In the genomic region with DNA sequence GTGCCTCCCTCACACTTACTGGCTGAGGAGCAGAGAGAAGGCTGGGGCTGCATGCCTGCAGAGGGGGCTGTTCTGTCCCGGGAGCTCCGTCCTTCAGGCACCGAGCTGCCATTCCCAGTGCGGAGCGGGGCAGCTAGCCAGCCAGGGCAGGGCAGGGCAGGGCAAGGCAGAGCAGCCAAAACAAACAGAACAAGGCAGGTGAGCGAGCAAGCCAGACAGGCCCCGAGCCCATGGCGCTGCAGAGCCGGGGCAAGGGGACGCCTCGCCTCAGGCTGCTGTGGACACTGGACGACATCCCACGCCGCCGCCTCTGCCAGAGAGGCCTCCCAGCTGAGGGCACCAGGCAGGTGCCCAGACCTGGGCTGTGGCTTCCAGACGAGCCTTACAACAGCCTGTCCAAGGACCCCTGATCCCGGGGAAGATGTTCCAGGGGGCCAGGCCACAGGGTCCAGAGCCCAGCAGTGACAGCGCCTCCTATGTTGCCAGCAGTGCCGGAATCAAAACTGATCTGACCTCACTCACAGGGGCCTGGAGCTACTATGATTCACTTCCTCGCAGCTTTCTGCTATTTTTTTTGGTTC, we compare ENCODE assay signal across 12 cellular contexts. TPM values are rescaled to one million over a fixed set of nuclear protein-coding genes. Genes with fewer than 3 reads are reported as not detected.
A peak's percentile ranks its signal among the peaks of the same experiment; 100 is the strongest.
DNase-seq lines count a peak whose midpoint lies in the region; ATAC-seq and TF ChIP-seq lines count a peak whose summit lies in the region.
"Had no signal": no experiment of that assay in that cellular context is flagged by ENCODE, and none has a peak within 500 bp of the region (broad histone marks: within the 10 kb centered on the region; RNA-seq: fewer than 3 reads in every experiment).

No MANE protein-coding gene starts in this region.

- H3K9ac ChIP-seq in DND-41 (ENCODE audit: low read depth, low read length) = no peak overlapping the region

- no peak overlapping the region for H3K27ac ChIP-seq in DND-41 (ENCODE audit: low read length)

- H3K27me3 Mint-ChIP-seq in activated T-helper 17 cell treated with anti-CD3 and anti-CD28 coated beads, Interleukin-2, amount 50 U/mL, for 72 hours = no peaks in the 10 kb centered on the region
- peaks cover 3% of the 10 kb centered on the region for H3K27me3 Mint-ChIP-seq in glutamatergic neuron (ENCODE audit: unreplicated experiment)

- DNase-seq in DND-41 (no peak), glutamatergic neuron (peak; percentile 55), omental fat pad (ENCODE audit: low spot score) (no peak), putamen (ENCODE audit: low spot score) (no peak), AML-193 (lab: John Stamatoyannopoulos, UW) (no peak)
- DNase-seq in stimulated activated CD4-positive, alpha-beta T cell treated with anti-CD3 and anti-CD28 coated beads, Interleukin-4, amount 100 ng/mL, for 1 hour = no peak
- no peak for DNase-seq in effector CD4-positive, alpha-beta T cell
- DNase-seq: activated CD8-positive, alpha-beta memory T cell treated with anti-CD3 and anti-CD28 coated beads, Interleukin-2, amount 50 U/mL, for 48 hours; effector memory CD4-positive, alpha-beta T cell; NCI-H2227 treated with DMSO at 0.1 percent for 48 hours had no signal

- no peaks in the 10 kb centered on the region for H3K9me3 ChIP-seq in DND-41 (ENCODE audit: insufficient read depth, low read length, severe bottlenecking)

- no peaks in the 10 kb centered on the region for H3K4me1 ChIP-seq in DND-41 (ENCODE audit: insufficient read depth, low read length)

- ATAC-seq in DND-41 (ENCODE audit: insufficient read depth, low read depth) = peak; percentile 34; the same call in 1 of the 3 replicates
- no peak for ATAC-seq in activated T-helper 17 cell treated with anti-CD3 and anti-CD28 coated beads, Interleukin-2, amount 50 U/mL, for 72 hours (replicated peaks)
- peak; percentile 10 for ATAC-seq in omental fat pad (ENCODE audit: low FRiP score)
- ATAC-seq: HCT116 had no signal

- no peak overlapping the region for H3K4me3 Mint-ChIP-seq in activated T-helper 17 cell treated with anti-CD3 and anti-CD28 coated beads, Interleukin-2, amount 50 U/mL, for 72 hours
- H3K4me3 Mint-ChIP-seq in glutamatergic neuron (ENCODE audit: unreplicated experiment) = no peak overlapping the region

- H3K27me3 ChIP-seq in DND-41 (ENCODE audit: insufficient read depth, low read length, poor library complexity) = no peaks in the 10 kb centered on the region

- no peaks in the 10 kb centered on the region for H3K79me2 ChIP-seq in DND-41 (ENCODE audit: insufficient read depth, low read length)

- no peaks in the 10 kb centered on the region for H3K9me3 Mint-ChIP-seq in activated T-helper 17 cell treated with anti-CD3 and anti-CD28 coated beads, Interleukin-2, amount 50 U/mL, for 72 hours
- H3K9me3 Mint-ChIP-seq in glutamatergic neuron (ENCODE audit: unreplicated experiment) = no peaks in the 10 kb centered on the region

- H3K4me3 ChIP-seq in DND-41 (ENCODE audit: low read depth in 1 of 2, low read length in 2 of 2) = no peak overlapping the region

- peaks cover 58% of the 10 kb centered on the region for H3K36me3 ChIP-seq in DND-41 (ENCODE audit: insufficient read depth, low read length)

- TF ChIP-seq CTCF in DND-41 (IDR thresholded peaks at IDR 0.05; ENCODE audit: borderline replicate concordance, extremely low read depth, low read length, poor library complexity, severe bottlenecking) = no peak
- TF ChIP-seq CTCF in glutamatergic neuron (IDR thresholded peaks at IDR 0.05; ENCODE audit: partially characterized antibody, unreplicated experiment) = no peak
- TF ChIP-seq CTCF in omental fat pad (IDR thresholded peaks at IDR 0.05) = no peak

- no peaks in the 10 kb centered on the region for H3K4me1 Mint-ChIP-seq in activated T-helper 17 cell treated with anti-CD3 and anti-CD28 coated beads, Interleukin-2, amount 50 U/mL, for 72 hours
- peaks cover 9% of the 10 kb centered on the region for H3K4me1 Mint-ChIP-seq in glutamatergic neuron (ENCODE audit: low read depth, unreplicated experiment)

- no peak overlapping the region for H2AFZ ChIP-seq in DND-41 (ENCODE audit: low read depth, low read length)

- H3K36me3 Mint-ChIP-seq in activated T-helper 17 cell treated with anti-CD3 and anti-CD28 coated beads, Interleukin-2, amount 50 U/mL, for 72 hours (ENCODE audit: low read depth) = peaks cover 27% of the 10 kb centered on the region
- H3K36me3 Mint-ChIP-seq in glutamatergic neuron (ENCODE audit: unreplicated experiment) = no peaks in the 10 kb centered on the region

- H3K27ac Mint-ChIP-seq in activated T-helper 17 cell treated with anti-CD3 and anti-CD28 coated beads, Interleukin-2, amount 50 U/mL, for 72 hours = peak overlapping the region; percentile 54
- no peak overlapping the region for H3K27ac Mint-ChIP-seq in glutamatergic neuron (ENCODE audit: unreplicated experiment)

- no peak overlapping the region for H3K4me2 ChIP-seq in DND-41 (ENCODE audit: insufficient read depth, low read length)

- H4K20me1 ChIP-seq in DND-41 (ENCODE audit: insufficient read depth, low read length) = peaks cover 4% of the 10 kb centered on the region

RNA-seq across cellular contexts. Expression of a gene that starts 8.2 kb away (rescaled TPM):
- 10 to 100 TPM; 41.2 to 64.0 TPM for total RNA-seq in activated T-helper 17 cell treated with anti-CD3 and anti-CD28 coated beads, Interleukin-2, amount 50 U/mL, for 72 hours
- total RNA-seq in glutamatergic neuron (ENCODE audit: unreplicated experiment) (34.4 TPM), omental fat pad (10 to 100 TPM; 21.4 to 66.2 (median 35.7) TPM)

RNA-seq across cellular contexts. Expression of a gene that starts 34.2 kb away (rescaled TPM):
- 100 to 1,000 TPM in 1 of 2 donors, 10 to 100 TPM in 1; 66.1 to 113 TPM for total RNA-seq in activated T-helper 17 cell treated with anti-CD3 and anti-CD28 coated beads, Interleukin-2, amount 50 U/mL, for 72 hours
- total RNA-seq in glutamatergic neuron (ENCODE audit: unreplicated experiment) (165 TPM), omental fat pad (100 to 1,000 TPM in 1 of 4 donors, 10 to 100 TPM in 3; 63.2 to 128 (median 79.3) TPM)

RNA-seq across cellular contexts. Expression of a gene that starts 37.8 kb away (rescaled TPM):
- total RNA-seq in activated T-helper 17 cell treated with anti-CD3 and anti-CD28 coated beads, Interleukin-2, amount 50 U/mL, for 72 hours = 10 to 100 TPM; 30.2 to 32.8 TPM
- total RNA-seq in glutamatergic neuron (ENCODE audit: unreplicated experiment) (30.9 TPM), omental fat pad (10 to 100 TPM; 20.5 to 29.1 (median 25.0) TPM)

RNA-seq across cellular contexts. Expression of a gene that starts 54.8 kb away (rescaled TPM):
- total RNA-seq in activated T-helper 17 cell treated with anti-CD3 and anti-CD28 coated beads, Interleukin-2, amount 50 U/mL, for 72 hours = 10 to 100 TPM; 19.5 to 23.2 TPM
- total RNA-seq in glutamatergic neuron (ENCODE audit: unreplicated experiment) (25.9 TPM), omental fat pad (10 to 100 TPM; 10.6 to 35.8 (median 15.6) TPM)
